Comparison of ENCODE assay signal across 6 cellular contexts in genomic region chr17:81223758-81224122, GRCh38. TPM values are rescaled to one million over a fixed set of nuclear protein-coding genes. Genes with fewer than 3 reads are reported as not detected.
A peak's percentile ranks its signal among the peaks of the same experiment; 100 is the strongest.
DNase-seq lines count a peak whose midpoint lies in the region; ATAC-seq and TF ChIP-seq lines count a peak whose summit lies in the region.

No MANE protein-coding gene starts in this region.

- 24 to 36% methylated on average over 11 of the region's 11 CpGs for WGBS in tibial nerve, 2 donors

- H3K27ac ChIP-seq in left ventricle myocardium inferior (replicated peaks) = peak overlapping the region; percentile 3
- H3K27ac ChIP-seq in tibial nerve = peak overlapping the region; percentile 33 to 83 (median 72)

- H3K9me3 ChIP-seq in left ventricle myocardium inferior (replicated peaks) (peaks cover 8% of the 10 kb centered on the region), tibial nerve (peaks cover 0 to 4% (median 0%) of the 10 kb centered on the region in 4 donors), HAP-1 (peaks cover 2% of the 10 kb centered on the region; the same call in 1 of the 2 replicates)

- H3K36me3 ChIP-seq in left ventricle myocardium inferior = peaks cover 10% of the 10 kb centered on the region
- H3K36me3 ChIP-seq in tibial nerve = peaks cover 0 to 22% (median 0%) of the 10 kb centered on the region in 3 donors
- no peaks in the 10 kb centered on the region; the same call in 1 of the 2 replicates for H3K36me3 ChIP-seq in HAP-1 (replicated peaks)

- intact Hi-C loops in left ventricle myocardium inferior (cut with micrococcal nuclease) (no loop called here), left cardiac atrium (cut with DNase I) (no loop called here)

- in situ Hi-C loops in HAP-1 (cut with MboI; ENCODE audit: low sequenced_read_pairs) = no loop called here

- H3K27me3 ChIP-seq in left ventricle myocardium inferior (ENCODE audit: low read depth) = no peaks in the 10 kb centered on the region
- H3K27me3 ChIP-seq in tibial nerve = no peaks in the 10 kb centered on the region
- no peaks in the 10 kb centered on the region for H3K27me3 ChIP-seq in HAP-1 (ENCODE audit: low read depth)

- DNase-seq in left ventricle myocardium inferior (no peak), left cardiac atrium (no peak), epithelial cell of esophagus (ENCODE audit: low read depth) (no peak), tibial nerve (ENCODE audit: low spot score in 2 of 2) (no peak), HAP-1 (ENCODE audit: low spot score in 2 of 2) (no peak)
- DNase-seq in activated CD4-positive, alpha-beta T cell treated with anti-CD3 and anti-CD28 coated beads, Interleukin-2, amount 50 U/mL, for 48 hours = no peak

- TF ChIP-seq POLR2A in tibial nerve (IDR thresholded peaks at IDR 0.05) = no peak

- peak overlapping the region; percentile 89 for H3K4me3 ChIP-seq in left ventricle myocardium inferior
- H3K4me3 ChIP-seq in epithelial cell of esophagus (ENCODE audit: low read length) = peak overlapping the region; percentile 31
- peak overlapping the region; percentile 34 to 95 (median 58) for H3K4me3 ChIP-seq in tibial nerve
- H3K4me3 ChIP-seq in HAP-1 = no peak overlapping the region

- no peak for TF ChIP-seq EP300 in tibial nerve (IDR thresholded peaks at IDR 0.05)

- ATAC-seq in left cardiac atrium = no peak

- no peak for TF ChIP-seq CTCF in left ventricle myocardium inferior (IDR thresholded peaks at IDR 0.05; ENCODE audit: borderline replicate concordance)
- no peak for TF ChIP-seq CTCF in epithelial cell of esophagus (IDR thresholded peaks at IDR 0.05; ENCODE audit: insufficient read depth, low read depth, low read length, missing control alignments)
- no peak for TF ChIP-seq CTCF in tibial nerve (IDR thresholded peaks at IDR 0.05)

- peaks cover 26% of the 10 kb centered on the region for H3K4me1 ChIP-seq in left ventricle myocardium inferior
- peaks cover 0 to 22% (median 11%) of the 10 kb centered on the region in 4 donors for H3K4me1 ChIP-seq in tibial nerve
- H3K4me1 ChIP-seq in HAP-1 = peaks cover 6% of the 10 kb centered on the region

RNA-seq across cellular contexts. Expression of gene CEP131, which starts 1.0 kb away (rescaled TPM):
- total RNA-seq in left ventricle myocardium inferior = 7.6 TPM
- 1 to 10 TPM; 4.9 to 5.7 TPM for total RNA-seq in left cardiac atrium
- 10 to 100 TPM in 3 of 4 donors, 1 to 10 TPM in 1; 9.2 to 35.0 (median 20.9) TPM for total RNA-seq in tibial nerve

RNA-seq across cellular contexts. Expression of gene TEPSIN, which starts 15.1 kb away (rescaled TPM):
- total RNA-seq in left ventricle myocardium inferior (15.9 TPM), left cardiac atrium (10 to 100 TPM; 12.7 to 14.0 TPM), tibial nerve (100 to 1,000 TPM in 1 of 4 donors, 10 to 100 TPM in 3; 41.5 to 102 (median 73.9) TPM)

RNA-seq across cellular contexts. Expression of gene NDUFAF8, which starts 15.4 kb away (rescaled TPM):
- total RNA-seq in left ventricle myocardium inferior (61.5 TPM), left cardiac atrium (10 to 100 TPM; 60.2 to 66.5 TPM), tibial nerve (10 to 100 TPM; 27.8 to 73.0 (median 61.1) TPM)

RNA-seq across cellular contexts. Expression of gene AATK, which starts 57.7 kb away (rescaled TPM):
- total RNA-seq in left ventricle myocardium inferior (2.3 TPM), left cardiac atrium (10 to 100 TPM in 1 of 2 donors, 1 to 10 TPM in 1; 8.3 to 12.7 TPM), tibial nerve (100 to 1,000 TPM; 247 to 385 (median 322) TPM)

RNA-seq across cellular contexts. Expression of gene PVALEF, which starts 58.4 kb away (rescaled TPM):
- total RNA-seq in left ventricle myocardium inferior = not detected
- not detected for total RNA-seq in left cardiac atrium
- total RNA-seq in tibial nerve = not detected
